Comparison of ENCODE assay signal across 1 cellular context in genomic region chr3:169952045-169952444, GRCh38.
TF ChIP-seq lines count a peak whose summit lies in the region.

No MANE protein-coding gene starts in this region.

TF ChIP-seq in SK-N-SH treated with all-trans-retinoic acid at 6 μM for 48 hours, 23 proteins besides CTCF, POLR2A, EP300 and RAD21 (continued from another document):
- TF ChIP-seq POU6F1 (CRISPR knock-in tag; IDR thresholded peaks at IDR 0.05; ENCODE audit: borderline replicate concordance, low read depth) (no peak), PATZ1 (CRISPR knock-in tag; IDR thresholded peaks at IDR 0.05; ENCODE audit: borderline replicate concordance) (no peak), OSR1 (CRISPR knock-in tag; IDR thresholded peaks at IDR 0.05) (no peak), PPARA (CRISPR knock-in tag; IDR thresholded peaks at IDR 0.05; ENCODE audit: borderline replicate concordance) (no peak), ISL1 (CRISPR knock-in tag; IDR thresholded peaks at IDR 0.05) (no peak), TOX (CRISPR knock-in tag; IDR thresholded peaks at IDR 0.05; ENCODE audit: borderline replicate concordance) (no peak), ZFP30 (CRISPR knock-in tag; IDR thresholded peaks at IDR 0.05) (no peak), ZNF70 (CRISPR knock-in tag; IDR thresholded peaks at IDR 0.05) (no peak), ARNTL (CRISPR knock-in tag; IDR thresholded peaks at IDR 0.05; ENCODE audit: borderline replicate concordance, low read depth) (no peak), ZNF565 (CRISPR knock-in tag; conservative IDR thresholded peaks at IDR 0.05; ENCODE audit: low read depth) (no peak), TCF4 (CRISPR knock-in tag; IDR thresholded peaks at IDR 0.05; ENCODE audit: borderline replicate concordance) (no peak), ZC3H10 (CRISPR knock-in tag; IDR thresholded peaks at IDR 0.05) (no peak), ZNF8 (CRISPR knock-in tag; IDR thresholded peaks at IDR 0.05) (no peak), ESRRG (CRISPR knock-in tag; IDR thresholded peaks at IDR 0.05) (no peak)
- TF ChIP-seq, protein P1, sequence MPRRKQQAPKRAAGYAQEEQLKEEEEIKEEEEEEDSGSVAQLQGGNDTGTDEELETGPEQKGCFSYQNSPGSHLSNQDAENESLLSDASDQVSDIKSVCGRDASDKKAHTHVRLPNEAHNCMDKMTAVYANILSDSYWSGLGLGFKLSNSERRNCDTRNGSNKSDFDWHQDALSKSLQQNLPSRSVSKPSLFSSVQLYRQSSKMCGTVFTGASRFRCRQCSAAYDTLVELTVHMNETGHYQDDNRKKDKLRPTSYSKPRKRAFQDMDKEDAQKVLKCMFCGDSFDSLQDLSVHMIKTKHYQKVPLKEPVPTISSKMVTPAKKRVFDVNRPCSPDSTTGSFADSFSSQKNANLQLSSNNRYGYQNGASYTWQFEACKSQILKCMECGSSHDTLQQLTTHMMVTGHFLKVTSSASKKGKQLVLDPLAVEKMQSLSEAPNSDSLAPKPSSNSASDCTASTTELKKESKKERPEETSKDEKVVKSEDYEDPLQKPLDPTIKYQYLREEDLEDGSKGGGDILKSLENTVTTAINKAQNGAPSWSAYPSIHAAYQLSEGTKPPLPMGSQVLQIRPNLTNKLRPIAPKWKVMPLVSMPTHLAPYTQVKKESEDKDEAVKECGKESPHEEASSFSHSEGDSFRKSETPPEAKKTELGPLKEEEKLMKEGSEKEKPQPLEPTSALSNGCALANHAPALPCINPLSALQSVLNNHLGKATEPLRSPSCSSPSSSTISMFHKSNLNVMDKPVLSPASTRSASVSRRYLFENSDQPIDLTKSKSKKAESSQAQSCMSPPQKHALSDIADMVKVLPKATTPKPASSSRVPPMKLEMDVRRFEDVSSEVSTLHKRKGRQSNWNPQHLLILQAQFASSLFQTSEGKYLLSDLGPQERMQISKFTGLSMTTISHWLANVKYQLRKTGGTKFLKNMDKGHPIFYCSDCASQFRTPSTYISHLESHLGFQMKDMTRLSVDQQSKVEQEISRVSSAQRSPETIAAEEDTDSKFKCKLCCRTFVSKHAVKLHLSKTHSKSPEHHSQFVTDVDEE (CRISPR knock-in tag; IDR thresholded peaks at IDR 0.05) = no peak
- TF ChIP-seq, protein P2, sequence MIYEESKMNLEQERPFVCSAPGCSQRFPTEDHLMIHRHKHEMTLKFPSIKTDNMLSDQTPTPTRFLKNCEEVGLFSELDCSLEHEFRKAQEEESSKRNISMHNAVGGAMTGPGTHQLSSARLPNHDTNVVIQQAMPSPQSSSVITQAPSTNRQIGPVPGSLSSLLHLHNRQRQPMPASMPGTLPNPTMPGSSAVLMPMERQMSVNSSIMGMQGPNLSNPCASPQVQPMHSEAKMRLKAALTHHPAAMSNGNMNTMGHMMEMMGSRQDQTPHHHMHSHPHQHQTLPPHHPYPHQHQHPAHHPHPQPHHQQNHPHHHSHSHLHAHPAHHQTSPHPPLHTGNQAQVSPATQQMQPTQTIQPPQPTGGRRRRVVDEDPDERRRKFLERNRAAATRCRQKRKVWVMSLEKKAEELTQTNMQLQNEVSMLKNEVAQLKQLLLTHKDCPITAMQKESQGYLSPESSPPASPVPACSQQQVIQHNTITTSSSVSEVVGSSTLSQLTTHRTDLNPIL (CRISPR knock-in tag; IDR thresholded peaks at IDR 0.05; ENCODE audit: low read depth) = no peak
TF ChIP-seq in SK-N-SH treated with all-trans-retinoic acid at 6 μM for 48 hours: peak in this region for 0.
